1 cellular context compared by ENCODE assay signal in the genomic region with DNA sequence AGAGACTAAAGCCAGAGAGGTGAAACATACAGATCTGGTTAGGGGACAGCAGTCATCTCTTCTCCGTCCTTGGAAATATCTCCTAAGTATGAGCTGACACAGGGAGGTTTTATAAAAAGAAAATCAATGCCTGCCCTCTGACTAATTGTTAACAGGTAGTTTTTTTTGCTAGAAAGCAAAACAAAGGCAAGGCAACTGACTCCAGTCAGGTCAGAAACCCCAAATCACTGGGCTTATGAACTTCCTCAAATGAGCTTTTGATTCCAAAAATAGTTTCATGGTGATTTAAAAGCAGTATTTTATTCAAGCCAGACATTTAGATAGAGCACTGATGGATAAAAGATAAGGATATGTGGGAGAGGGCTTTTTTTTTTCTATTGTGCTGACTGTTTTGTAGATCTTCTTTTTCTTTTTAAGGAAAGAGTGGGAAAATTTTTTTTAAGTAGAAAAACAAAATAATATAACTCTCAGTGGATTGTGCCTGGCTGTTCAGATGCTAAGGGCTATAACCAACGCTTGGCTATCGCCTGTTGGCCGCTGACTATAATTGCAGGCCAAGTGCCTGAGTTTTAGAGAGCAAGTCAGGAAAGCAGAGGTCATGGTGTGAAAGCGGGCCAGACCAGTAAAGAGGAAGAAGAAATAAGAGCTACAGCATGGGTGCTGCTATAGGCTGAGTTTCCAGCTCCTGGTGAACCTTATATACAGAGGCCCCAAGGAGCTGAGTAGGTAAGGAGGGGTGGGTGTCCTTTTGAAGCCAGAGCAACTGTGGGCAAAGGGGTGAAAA.
TF ChIP-seq lines count a peak whose summit lies in the region.

No MANE protein-coding gene starts in this region.

TF ChIP-seq in GM12878, 131 proteins besides CTCF, POLR2A, EP300 and RAD21 (continued from another document):
- TF ChIP-seq TCF3 (IDR thresholded peaks at IDR 0.05; ENCODE audit: borderline replicate concordance, insufficient read depth, low read depth, low read length) = no peak
- no peak for TF ChIP-seq NR2C2 (IDR thresholded peaks at IDR 0.05; ENCODE audit: borderline replicate concordance, control insufficient read depth, insufficient read length, low read depth)
- TF ChIP-seq, protein P1, sequence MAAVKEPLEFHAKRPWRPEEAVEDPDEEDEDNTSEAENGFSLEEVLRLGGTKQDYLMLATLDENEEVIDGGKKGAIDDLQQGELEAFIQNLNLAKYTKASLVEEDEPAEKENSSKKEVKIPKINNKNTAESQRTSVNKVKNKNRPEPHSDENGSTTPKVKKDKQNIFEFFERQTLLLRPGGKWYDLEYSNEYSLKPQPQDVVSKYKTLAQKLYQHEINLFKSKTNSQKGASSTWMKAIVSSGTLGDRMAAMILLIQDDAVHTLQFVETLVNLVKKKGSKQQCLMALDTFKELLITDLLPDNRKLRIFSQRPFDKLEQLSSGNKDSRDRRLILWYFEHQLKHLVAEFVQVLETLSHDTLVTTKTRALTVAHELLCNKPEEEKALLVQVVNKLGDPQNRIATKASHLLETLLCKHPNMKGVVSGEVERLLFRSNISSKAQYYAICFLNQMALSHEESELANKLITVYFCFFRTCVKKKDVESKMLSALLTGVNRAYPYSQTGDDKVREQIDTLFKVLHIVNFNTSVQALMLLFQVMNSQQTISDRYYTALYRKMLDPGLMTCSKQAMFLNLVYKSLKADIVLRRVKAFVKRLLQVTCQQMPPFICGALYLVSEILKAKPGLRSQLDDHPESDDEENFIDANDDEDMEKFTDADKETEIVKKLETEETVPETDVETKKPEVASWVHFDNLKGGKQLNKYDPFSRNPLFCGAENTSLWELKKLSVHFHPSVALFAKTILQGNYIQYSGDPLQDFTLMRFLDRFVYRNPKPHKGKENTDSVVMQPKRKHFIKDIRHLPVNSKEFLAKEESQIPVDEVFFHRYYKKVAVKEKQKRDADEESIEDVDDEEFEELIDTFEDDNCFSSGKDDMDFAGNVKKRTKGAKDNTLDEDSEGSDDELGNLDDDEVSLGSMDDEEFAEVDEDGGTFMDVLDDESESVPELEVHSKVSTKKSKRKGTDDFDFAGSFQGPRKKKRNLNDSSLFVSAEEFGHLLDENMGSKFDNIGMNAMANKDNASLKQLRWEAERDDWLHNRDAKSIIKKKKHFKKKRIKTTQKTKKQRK (IDR thresholded peaks at IDR 0.05; ENCODE audit: low read depth, low read length) = no peak
- TF ChIP-seq JUND (IDR thresholded peaks at IDR 0.05; ENCODE audit: low read depth, low read length) = no peak
- no peak for TF ChIP-seq SIX5 (IDR thresholded peaks at IDR 0.05; ENCODE audit: low read depth, low read length, severe bottlenecking)
- TF ChIP-seq SREBF2 (IDR thresholded peaks at IDR 0.05; ENCODE audit: low read length) = no peak
- no peak for TF ChIP-seq MYC (IDR thresholded peaks at IDR 0.05; ENCODE audit: insufficient read depth, insufficient read length, insufficient replicate concordance, low read length, severe bottlenecking)
- TF ChIP-seq ESRRA (IDR thresholded peaks at IDR 0.05; ENCODE audit: low read length) = no peak
